Comparison of ENCODE assay signal across 20 cellular contexts in the genomic region with DNA sequence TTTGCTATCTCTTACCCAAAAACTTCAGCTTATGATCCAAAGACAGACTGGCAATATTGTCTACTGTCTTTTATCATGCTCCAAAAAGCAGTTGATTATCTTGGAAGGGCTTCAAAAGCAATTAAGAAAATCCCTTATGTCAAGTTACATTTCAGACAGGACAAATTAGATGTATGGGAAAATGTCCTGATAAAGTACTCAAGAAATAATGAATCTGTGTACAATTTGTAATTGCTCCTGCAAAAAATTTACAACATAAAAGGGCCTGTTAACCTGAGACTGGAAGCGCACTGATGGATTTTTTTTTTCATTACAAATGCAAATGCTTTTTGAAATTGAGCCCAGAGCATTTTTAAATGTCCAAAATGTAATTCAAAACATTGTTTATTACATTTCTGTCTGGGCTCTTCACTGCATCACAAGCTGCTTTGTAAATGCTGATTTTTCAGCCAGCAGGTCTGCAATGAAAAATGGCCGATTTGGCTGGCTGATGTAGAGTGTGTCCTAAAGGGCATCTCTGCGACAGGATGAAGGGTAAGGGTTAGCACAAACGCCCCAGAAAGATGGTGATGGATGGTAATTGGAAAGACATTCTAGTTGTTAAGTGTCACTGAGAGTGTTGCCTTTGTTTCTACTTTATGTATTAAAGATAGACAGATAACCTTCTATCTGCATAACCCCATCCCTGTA. TPM values are rescaled to one million over a fixed set of nuclear protein-coding genes. Genes with fewer than 3 reads are reported as not detected.
A peak's percentile ranks its signal among the peaks of the same experiment; 100 is the strongest.
DNase-seq lines count a peak whose midpoint lies in the region; ATAC-seq lines count a peak whose summit lies in the region.
"Had no signal": no experiment of that assay in that cellular context is flagged by ENCODE, and none has a peak within 500 bp of the region (broad histone marks: within the 10 kb centered on the region; RNA-seq: fewer than 3 reads in every experiment).

No MANE protein-coding gene starts in this region.

- no peaks in the 10 kb centered on the region for H3K36me3 ChIP-seq in neuronal stem cell (replicated peaks in 1 of 2; ENCODE audit: control insufficient read depth in 2 of 2, insufficient read depth in 2 of 2, low read length in 2 of 2)
- H3K36me3 ChIP-seq: Peyer's patch, SJSA1 had no signal

- no peak overlapping the region for H4K8ac ChIP-seq in neuronal stem cell (ENCODE audit: low read depth, low read length)

- no peak overlapping the region for H3K4me2 ChIP-seq in neuronal stem cell (ENCODE audit: insufficient read depth, low read length, poor library complexity, severe bottlenecking)

- H2BK12ac ChIP-seq in neuronal stem cell (ENCODE audit: low read length): no peak overlapping the region

- ATAC-seq in HG02798 (IDR thresholded peaks at IDR 0.05; ENCODE audit: poor library complexity, unreplicated experiment): no peak

- H2BK5ac ChIP-seq in neuronal stem cell (ENCODE audit: low read length): no peak overlapping the region

- H3K9me3 ChIP-seq in neuronal stem cell (replicated peaks in 1 of 2; ENCODE audit: control insufficient read depth in 2 of 2, insufficient read depth in 1 of 2, low read depth in 1 of 2, low read length in 2 of 2): no peaks in the 10 kb centered on the region
- H3K9me3 ChIP-seq: Peyer's patch, SJSA1 had no signal

- no peak overlapping the region for H3K4ac ChIP-seq in neuronal stem cell (ENCODE audit: low read length)

- H3K4me1 ChIP-seq in neuronal stem cell (ENCODE audit: control insufficient read depth in 2 of 2, insufficient read depth in 1 of 2, low read depth in 1 of 2, low read length in 2 of 2): peaks cover 0 to 4% of the 10 kb centered on the region in 2 donors
- H3K4me1 ChIP-seq: Peyer's patch, SJSA1 had no signal

- no peak overlapping the region for H2AK5ac ChIP-seq in neuronal stem cell (ENCODE audit: low read depth, low read length)

- H3K14ac ChIP-seq in neuronal stem cell (ENCODE audit: low read length): no peak overlapping the region

- DNase-seq in DMS 273 (lab: John Stamatoyannopoulos, UW; ENCODE audit: unreplicated experiment) (peak; percentile 22), DMS 273 treated with DMSO at 0.1 percent for 48 hours (lab: John Stamatoyannopoulos, UW) (no peak), NCI-H1105 treated with DMSO at 0.1 percent for 48 hours (lab: John Stamatoyannopoulos, UW) (peak; percentile 64), neuronal stem cell (ENCODE audit: low spot score) (no peak), islet precursor cell (no peak)
- no peak for DNase-seq in activated CD4-positive, CD25-positive, alpha-beta regulatory T cell treated with anti-CD3 and anti-CD28 coated beads, Interleukin-2, amount 50 U/mL, for 72 hours
- DNase-seq: AML-193, DND-41, GM23248, IMR-90, NCI-H1048, NCI-H1694, NCI-H2227 treated with DMSO at 0.1 percent for 48 hours, NCI-H526, Peyer's patch had no signal

- no peak overlapping the region for H3K4me3 ChIP-seq in neuronal stem cell (ENCODE audit: low read length in 2 of 2)
- H3K4me3 ChIP-seq: GM23248, Peyer's patch, SJSA1 had no signal

- no peak overlapping the region for H3K18ac ChIP-seq in neuronal stem cell (ENCODE audit: low read length)

- no peaks in the 10 kb centered on the region for H3K27me3 ChIP-seq in neuronal stem cell (ENCODE audit: control insufficient read depth in 3 of 3, insufficient read depth in 3 of 3, low read depth in 1 of 3, low read length in 3 of 3)
- H3K27me3 ChIP-seq: Peyer's patch had no signal

- WGBS in neuronal stem cell (ENCODE audit: extremely low coverage in 2 of 2, insufficient read length in 2 of 2, insufficient replicate concordance in 1 of 2), 2 donors: no CpG with 5 or more reads among the region's 4 CpGs

- no peak overlapping the region for H4K91ac ChIP-seq in neuronal stem cell (ENCODE audit: low read depth, low read length, poor library complexity)

- no peak overlapping the region for H2BK120ac ChIP-seq in neuronal stem cell (ENCODE audit: low read depth, low read length)

- H3K79me1 ChIP-seq in neuronal stem cell (ENCODE audit: low read depth, low read length): no peaks in the 10 kb centered on the region

- H3K27ac ChIP-seq in cingulate gyrus (ENCODE audit: low read depth, low read length) (peak overlapping the region; percentile 13), neuronal stem cell (replicated peaks; ENCODE audit: low read length) (no peak overlapping the region)
- H3K27ac ChIP-seq: 22Rv1, C4-2B, GM23248, Peyer's patch, SJSA1 had no signal

- H2AFZ ChIP-seq in neuronal stem cell (ENCODE audit: low read length): peak overlapping the region; percentile 48
- H2AFZ ChIP-seq: GM23248 had no signal

- H2BK15ac ChIP-seq in neuronal stem cell (ENCODE audit: low read length): no peak overlapping the region

- H3K23ac ChIP-seq in neuronal stem cell (ENCODE audit: low read depth, low read length, poor library complexity): no peak overlapping the region

- H3K9ac ChIP-seq in neuronal stem cell (ENCODE audit: low read depth, low read length, poor library complexity): no peak overlapping the region
- H3K9ac ChIP-seq: GM23248 had no signal

RNA-seq across cellular contexts. Expression of gene MAT2B, which starts 26.9 kb away (rescaled TPM):
- polyA plus RNA-seq in neuronal stem cell (2013, experiment 1 of 2): 51.7 TPM
- 51.0 TPM for polyA plus RNA-seq in neuronal stem cell (2013, experiment 2 of 2)

Comparison
In these comparisons a context has a peak if more than half of its experiments do, and no peak if none do; other contexts are left out.
1. DNase-seq: peak in DMS 273 (single experiment) and NCI-H1105 treated with DMSO at 0.1 percent for 48 hours (single experiment); none in DMS 273 treated with DMSO at 0.1 percent for 48 hours (single experiment), neuronal stem cell (single experiment), islet precursor cell (single experiment) and activated CD4-positive, CD25-positive, alpha-beta regulatory T cell treated with anti-CD3 and anti-CD28 coated beads, Interleukin-2, amount 50 U/mL, for 72 hours (single experiment).